In genomic region chr17:74736423-74737298, GRCh38 we compare ENCODE assay signal across 8 cellular contexts.
DNase-seq lines count a peak whose midpoint lies in the region; ATAC-seq and TF ChIP-seq lines count a peak whose summit lies in the region.

A gene with protein sequence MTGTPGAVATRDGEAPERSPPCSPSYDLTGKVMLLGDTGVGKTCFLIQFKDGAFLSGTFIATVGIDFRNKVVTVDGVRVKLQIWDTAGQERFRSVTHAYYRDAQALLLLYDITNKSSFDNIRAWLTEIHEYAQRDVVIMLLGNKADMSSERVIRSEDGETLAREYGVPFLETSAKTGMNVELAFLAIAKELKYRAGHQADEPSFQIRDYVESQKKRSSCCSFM (plus strand): TSS chr17:74737256. CDS start chr17:74737273, 17 bp downstream.

- TF ChIP-seq CTCF in 22Rv1 (IDR thresholded peaks at IDR 0.05) = peak; percentile 43

- H3K27ac ChIP-seq in 22Rv1 (no peak within 1 kb of the TSS), iPS DF 6.9 (ENCODE audit: low read length) (no peak within 1 kb of the TSS)

- ATAC-seq in GM18861 (IDR thresholded peaks at IDR 0.05; ENCODE audit: unreplicated experiment) = peak; percentile 36
- ATAC-seq in GM18520 (IDR thresholded peaks at IDR 0.05; ENCODE audit: unreplicated experiment) = no peak

- DNase-seq in NCI-H69 (lab: John Stamatoyannopoulos, UW) (peak; percentile 56), iPS DF 6.9 (ENCODE audit: low read depth, low spot score) (no peak), NCI-H2081 treated with DMSO at 0.1 percent for 48 hours (lab: John Stamatoyannopoulos, UW) (no peak)
- DNase-seq in activated naive CD4-positive, alpha-beta T cell treated with Interleukin-2 at 50 U/mL for 16 hours = peak; percentile 46
- peak; percentile 12 for DNase-seq in stimulated activated CD4-positive, alpha-beta T cell treated with anti-CD3 and anti-CD28 coated beads, Interleukin-1b, Interleukin-23, amount 100 ng/mL, for 48 hours

- no peaks in the 10 kb centered on the region for H3K36me3 ChIP-seq in iPS DF 6.9 (ENCODE audit: control insufficient read depth, insufficient read depth, low read length)

- 0 out of 2 replicates have a peak, but pooled peaks cover 1% of the 10 kb centered on the region for H3K4me1 ChIP-seq in iPS DF 6.9 (ENCODE audit: control insufficient read depth, insufficient read depth, low read length)

- WGBS in iPS DF 6.9 (ENCODE audit: insufficient coverage, insufficient read length) = no CpG with 5 or more reads among the region's 70 CpGs

- peak within 1 kb of the TSS; percentile 59; the same call in 1 of the 2 replicates for H3K4me3 ChIP-seq in iPS DF 6.9 (ENCODE audit: low read length)

- H3K27me3 ChIP-seq in iPS DF 6.9 (ENCODE audit: control insufficient read depth, insufficient read depth, low read length) = no peaks in the 10 kb centered on the region

- H3K9me3 ChIP-seq in iPS DF 6.9 (ENCODE audit: control insufficient read depth, insufficient read depth, low read length) = no peaks in the 10 kb centered on the region

Comparison
In these comparisons a context has a peak if more than half of its experiments do, and no peak if none do; other contexts are left out.
1. DNase-seq: peak in NCI-H69 (single experiment), activated naive CD4-positive, alpha-beta T cell treated with Interleukin-2 at 50 U/mL for 16 hours (single experiment) and stimulated activated CD4-positive, alpha-beta T cell treated with anti-CD3 and anti-CD28 coated beads, Interleukin-1b, Interleukin-23, amount 100 ng/mL, for 48 hours (single experiment); none in iPS DF 6.9 (single experiment) and NCI-H2081 treated with DMSO at 0.1 percent for 48 hours (single experiment).